In the genomic region with DNA sequence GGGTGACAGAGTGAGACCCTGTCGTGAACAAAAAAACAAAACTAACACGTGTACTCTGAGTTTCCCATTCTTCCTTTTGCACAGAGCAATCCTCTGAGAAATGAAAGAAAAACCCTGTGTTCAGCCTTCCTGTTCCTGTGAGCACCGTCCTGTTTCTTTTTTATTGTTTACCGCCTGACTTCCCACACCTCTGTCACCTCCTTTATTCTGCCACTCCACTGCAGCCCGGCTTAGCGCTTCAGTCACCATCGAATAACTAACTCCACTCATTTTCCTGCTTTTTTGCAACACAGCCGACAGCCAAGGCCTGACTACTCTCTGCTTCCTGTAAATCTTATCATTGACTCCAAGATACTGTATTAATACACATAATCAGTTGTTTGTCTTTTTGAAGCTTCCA, we compare ENCODE assay signal across 1 cellular context.
TF ChIP-seq lines count a peak whose summit lies in the region.

No MANE protein-coding gene starts in this region.

TF ChIP-seq in GM12878, 131 proteins besides CTCF, POLR2A, EP300 and RAD21 (continued from another document):
- TF ChIP-seq, protein P1, sequence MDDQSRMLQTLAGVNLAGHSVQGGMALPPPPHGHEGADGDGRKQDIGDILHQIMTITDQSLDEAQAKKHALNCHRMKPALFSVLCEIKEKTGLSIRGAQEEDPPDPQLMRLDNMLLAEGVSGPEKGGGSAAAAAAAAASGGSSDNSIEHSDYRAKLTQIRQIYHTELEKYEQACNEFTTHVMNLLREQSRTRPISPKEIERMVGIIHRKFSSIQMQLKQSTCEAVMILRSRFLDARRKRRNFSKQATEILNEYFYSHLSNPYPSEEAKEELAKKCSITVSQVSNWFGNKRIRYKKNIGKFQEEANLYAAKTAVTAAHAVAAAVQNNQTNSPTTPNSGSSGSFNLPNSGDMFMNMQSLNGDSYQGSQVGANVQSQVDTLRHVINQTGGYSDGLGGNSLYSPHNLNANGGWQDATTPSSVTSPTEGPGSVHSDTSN (IDR thresholded peaks at IDR 0.05; ENCODE audit: insufficient replicate concordance, low read depth, low read length) = no peak
- TF ChIP-seq NFYA (IDR thresholded peaks at IDR 0.05; ENCODE audit: borderline replicate concordance, low read depth, low read length) = no peak
- TF ChIP-seq, protein P2, sequence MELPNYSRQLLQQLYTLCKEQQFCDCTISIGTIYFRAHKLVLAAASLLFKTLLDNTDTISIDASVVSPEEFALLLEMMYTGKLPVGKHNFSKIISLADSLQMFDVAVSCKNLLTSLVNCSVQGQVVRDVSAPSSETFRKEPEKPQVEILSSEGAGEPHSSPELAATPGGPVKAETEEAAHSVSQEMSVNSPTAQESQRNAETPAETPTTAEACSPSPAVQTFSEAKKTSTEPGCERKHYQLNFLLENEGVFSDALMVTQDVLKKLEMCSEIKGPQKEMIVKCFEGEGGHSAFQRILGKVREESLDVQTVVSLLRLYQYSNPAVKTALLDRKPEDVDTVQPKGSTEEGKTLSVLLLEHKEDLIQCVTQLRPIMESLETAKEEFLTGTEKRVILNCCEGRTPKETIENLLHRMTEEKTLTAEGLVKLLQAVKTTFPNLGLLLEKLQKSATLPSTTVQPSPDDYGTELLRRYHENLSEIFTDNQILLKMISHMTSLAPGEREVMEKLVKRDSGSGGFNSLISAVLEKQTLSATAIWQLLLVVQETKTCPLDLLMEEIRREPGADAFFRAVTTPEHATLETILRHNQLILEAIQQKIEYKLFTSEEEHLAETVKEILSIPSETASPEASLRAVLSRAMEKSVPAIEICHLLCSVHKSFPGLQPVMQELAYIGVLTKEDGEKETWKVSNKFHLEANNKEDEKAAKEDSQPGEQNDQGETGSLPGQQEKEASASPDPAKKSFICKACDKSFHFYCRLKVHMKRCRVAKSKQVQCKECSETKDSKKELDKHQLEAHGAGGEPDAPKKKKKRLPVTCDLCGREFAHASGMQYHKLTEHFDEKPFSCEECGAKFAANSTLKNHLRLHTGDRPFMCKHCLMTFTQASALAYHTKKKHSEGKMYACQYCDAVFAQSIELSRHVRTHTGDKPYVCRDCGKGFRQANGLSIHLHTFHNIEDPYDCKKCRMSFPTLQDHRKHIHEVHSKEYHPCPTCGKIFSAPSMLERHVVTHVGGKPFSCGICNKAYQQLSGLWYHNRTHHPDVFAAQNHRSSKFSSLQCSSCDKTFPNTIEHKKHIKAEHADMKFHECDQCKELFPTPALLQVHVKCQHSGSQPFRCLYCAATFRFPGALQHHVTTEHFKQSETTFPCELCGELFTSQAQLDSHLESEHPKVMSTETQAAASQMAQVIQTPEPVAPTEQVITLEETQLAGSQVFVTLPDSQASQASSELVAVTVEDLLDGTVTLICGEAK (IDR thresholded peaks at IDR 0.05; ENCODE audit: borderline replicate concordance) = no peak
- no peak for TF ChIP-seq MTA3 (IDR thresholded peaks at IDR 0.05; ENCODE audit: borderline replicate concordance, low read length)
- TF ChIP-seq BMI1 (IDR thresholded peaks at IDR 0.05; ENCODE audit: borderline replicate concordance) = no peak
- TF ChIP-seq SREBF1 (IDR thresholded peaks at IDR 0.05; ENCODE audit: low read length) = no peak
- TF ChIP-seq SUZ12 (IDR thresholded peaks at IDR 0.05; ENCODE audit: unreplicated experiment) = no peak
- no peak for TF ChIP-seq HDAC6 (IDR thresholded peaks at IDR 0.05; ENCODE audit: unreplicated experiment)
